ENCODE assay signal across 8 cellular contexts in genomic region chr3:112327371-112327951, GRCh38. TPM values are rescaled to one million over a fixed set of nuclear protein-coding genes. Genes with fewer than 3 reads are reported as not detected.
DNase-seq lines count a peak whose midpoint lies in the region; ATAC-seq lines count a peak whose summit lies in the region.

No MANE protein-coding gene starts in this region.

- no peaks in the 10 kb centered on the region for H3K9me3 Mint-ChIP-seq in stimulated activated memory B cell treated with anti-CD40 and anti-IgM and Interleukin-4, amounts not matched to agents 10 μg/mL and 1 μg/mL and 100 μg/mL, for 72 hours

- intact Hi-C loops in right cardiac atrium (cut with DNase I), result loop anchor here in 3 of 4 donors (2.0 to 10.0 kb wide), 3 partner anchors 190 to 197 kb away; no protein-coding TSS in a partner anchor

- no peaks in the 10 kb centered on the region for H3K9me3 ChIP-seq in right cardiac atrium (ENCODE audit: control insufficient read depth, low read length)

- H3K36me3 Mint-ChIP-seq in stimulated activated memory B cell treated with anti-CD40 and anti-IgM and Interleukin-4, amounts not matched to agents 10 μg/mL and 1 μg/mL and 100 μg/mL, for 72 hours, result no peaks in the 10 kb centered on the region

- no peak overlapping the region for H3K27ac ChIP-seq in right cardiac atrium (ENCODE audit: low read length)

- H3K27me3 ChIP-seq in right cardiac atrium (ENCODE audit: control insufficient read depth, insufficient read depth), result no peaks in the 10 kb centered on the region

- no peak overlapping the region for H3K27ac Mint-ChIP-seq in stimulated activated memory B cell treated with anti-CD40 and anti-IgM and Interleukin-4, amounts not matched to agents 10 μg/mL and 1 μg/mL and 100 μg/mL, for 72 hours

- H3K27me3 Mint-ChIP-seq in stimulated activated memory B cell treated with anti-CD40 and anti-IgM and Interleukin-4, amounts not matched to agents 10 μg/mL and 1 μg/mL and 100 μg/mL, for 72 hours, result no peaks in the 10 kb centered on the region

- H3K4me1 ChIP-seq in right cardiac atrium (ENCODE audit: control insufficient read depth, insufficient read depth, low read length), result no peaks in the 10 kb centered on the region

- no peak overlapping the region for H3K4me3 Mint-ChIP-seq in stimulated activated memory B cell treated with anti-CD40 and anti-IgM and Interleukin-4, amounts not matched to agents 10 μg/mL and 1 μg/mL and 100 μg/mL, for 72 hours

- DNase-seq in DMS79 treated with DMSO at 0.1 percent for 48 hours (lab: John Stamatoyannopoulos, UW) (peak; percentile 5), DMS79 (lab: John Stamatoyannopoulos, UW) (no peak), NCI-H69 (lab: John Stamatoyannopoulos, UW) (peak; percentile 51), amniotic epithelial cell (ENCODE audit: low read depth) (peak; percentile 68), right cardiac atrium (no peak)

- 6% methylated on average over 2 of the region's 2 CpGs for WGBS in right cardiac atrium

- ATAC-seq in GM21360 (IDR thresholded peaks at IDR 0.05; ENCODE audit: unreplicated experiment) (peak; percentile 85), HG03460 (IDR thresholded peaks at IDR 0.05; ENCODE audit: unreplicated experiment) (peak; percentile 96), right cardiac atrium (peak; percentile 89 to 92)
- ATAC-seq in stimulated activated memory B cell treated with anti-CD40 and anti-IgM and Interleukin-4, amounts not matched to agents 10 μg/mL and 1 μg/mL and 100 μg/mL, for 72 hours, result peak; percentile 91

- H3K4me3 ChIP-seq in right cardiac atrium (ENCODE audit: low read length), result no peak overlapping the region

- H3K4me1 Mint-ChIP-seq in stimulated activated memory B cell treated with anti-CD40 and anti-IgM and Interleukin-4, amounts not matched to agents 10 μg/mL and 1 μg/mL and 100 μg/mL, for 72 hours, result peaks cover 4% of the 10 kb centered on the region

RNA-seq across cellular contexts. Expression of gene CD200, which starts 5.5 kb away (rescaled TPM):
- 1 to 10 TPM; 2.8 to 4.5 (median 3.6) TPM for total RNA-seq in right cardiac atrium
- polyA plus RNA-seq in right cardiac atrium, result 4.0 TPM

RNA-seq across cellular contexts. Expression of gene SLC9C1, which starts 33.4 kb away (rescaled TPM):
- total RNA-seq in right cardiac atrium, result under 1 TPM; 0.15 to 0.69 (median 0.41) TPM
- 0.14 TPM for polyA plus RNA-seq in right cardiac atrium

Comparison
In these comparisons a context has a peak if more than half of its experiments do, and no peak if none do; other contexts are left out.
1. DNase-seq: peak in DMS79 treated with DMSO at 0.1 percent for 48 hours (single experiment), NCI-H69 (single experiment) and amniotic epithelial cell (single experiment); none in DMS79 (single experiment) and right cardiac atrium (0 of 3).
2. Peak in every context shown above with its lines, with median percentiles within 50 percentile points of each other: ATAC-seq.